Comparison of ENCODE assay signal across 8 cellular contexts in genomic region chr21:45818904-45819285, GRCh38.
DNase-seq lines count a peak whose midpoint lies in the region; ATAC-seq and TF ChIP-seq lines count a peak whose summit lies in the region.

No MANE protein-coding gene starts in this region.

- no peaks in the 10 kb centered on the region for H3K27me3 ChIP-seq in right atrium auricular region

- peaks cover 4% of the 10 kb centered on the region for H3K9me3 Mint-ChIP-seq in activated CD4-positive, alpha-beta memory T cell treated with anti-CD3 and anti-CD28 coated beads for 36 hours

- TF ChIP-seq CTCF in right atrium auricular region (IDR thresholded peaks at IDR 0.05) = no peak

- H3K4me1 Mint-ChIP-seq in activated CD4-positive, alpha-beta memory T cell treated with anti-CD3 and anti-CD28 coated beads for 36 hours (ENCODE audit: low read depth) = peaks cover 47% of the 10 kb centered on the region

- DNase-seq in right atrium auricular region (ENCODE audit: low spot score) (peak; percentile 32), Right ventricle myocardium inferior (ENCODE audit: missing footprints) (no peak), fibroblast of peridontal ligament (ENCODE audit: extremely low read depth) (peak; percentile 70), cardiac septum (ENCODE audit: low spot score) (no peak)
- DNase-seq in activated CD4-positive, alpha-beta memory T cell treated with anti-CD3 and anti-CD28 coated beads for 36 hours = peak; percentile 92
- peak; percentile 73 for DNase-seq in stimulated activated CD8-positive, alpha-beta memory T cell treated with anti-CD3 and anti-CD28 coated beads, Interleukin-7, amount 100 ng/mL, for 24 hours (ENCODE audit: low read depth)

- H3K36me3 Mint-ChIP-seq in activated CD4-positive, alpha-beta memory T cell treated with anti-CD3 and anti-CD28 coated beads for 36 hours = peaks cover 3% of the 10 kb centered on the region

- ATAC-seq in Right ventricle myocardium inferior (no peak), HG02884 (IDR thresholded peaks at IDR 0.05; ENCODE audit: unreplicated experiment) (no peak), HG03354 (IDR thresholded peaks at IDR 0.05; ENCODE audit: poor library complexity, severe bottlenecking, unreplicated experiment) (no peak)

- POLR2A ChIA-PET in activated CD4-positive, alpha-beta memory T cell treated with anti-CD3 and anti-CD28 coated beads for 36 hours (lab: Charles Lee) = interaction anchor here (0.6 to 1.2 kb wide), 6 partner anchors 33 to 591 kb away, joined by 3 to 4 read pairs (median 4); partner anchors contain the start of gene POFUT2

- H3K4me3 Mint-ChIP-seq in activated CD4-positive, alpha-beta memory T cell treated with anti-CD3 and anti-CD28 coated beads for 36 hours = peak overlapping the region; percentile 17

- peak overlapping the region; percentile 95 for H3K27ac Mint-ChIP-seq in activated CD4-positive, alpha-beta memory T cell treated with anti-CD3 and anti-CD28 coated beads for 36 hours

- H3K9me3 ChIP-seq in right atrium auricular region = no peaks in the 10 kb centered on the region

- no peaks in the 10 kb centered on the region for H3K36me3 ChIP-seq in right atrium auricular region

- intact Hi-C loops in Right ventricle myocardium inferior (cut with DNase I) = no loop called here
- intact Hi-C loops in activated CD4-positive, alpha-beta memory T cell treated with anti-CD3 and anti-CD28 coated beads for 36 hours (cut with micrococcal nuclease) = loop anchor here (1.0 to 5.0 kb wide), 11 partner anchors 52 to 742 kb away; partner anchors contain the start of gene PCBP3
- intact Hi-C loops in cardiac septum (cut with DNase I) = no loop called here

- H3K4me1 ChIP-seq in right atrium auricular region = peaks cover 0 to 7% of the 10 kb centered on the region in 2 donors

- CTCF ChIA-PET in activated CD4-positive, alpha-beta memory T cell treated with anti-CD3 and anti-CD28 coated beads for 36 hours (lab: Charles Lee) = interaction anchor here (0.6 to 2.4 kb wide), 5 partner anchors 62 to 681 kb away, joined by 3 to 9 read pairs (median 3); no protein-coding TSS in a partner anchor

- H3K27me3 Mint-ChIP-seq in activated CD4-positive, alpha-beta memory T cell treated with anti-CD3 and anti-CD28 coated beads for 36 hours = peaks cover 1% of the 10 kb centered on the region

- H3K27ac ChIP-seq in right atrium auricular region = no peak overlapping the region

- H3K4me3 ChIP-seq in right atrium auricular region = no peak overlapping the region

Comparison
In these comparisons a context has a peak if more than half of its experiments do, and no peak if none do; other contexts are left out.
1. DNase-seq: peak in right atrium auricular region (single experiment), activated CD4-positive, alpha-beta memory T cell treated with anti-CD3 and anti-CD28 coated beads for 36 hours (single experiment), fibroblast of peridontal ligament (single experiment) and stimulated activated CD8-positive, alpha-beta memory T cell treated with anti-CD3 and anti-CD28 coated beads, Interleukin-7, amount 100 ng/mL, for 24 hours (single experiment); none in Right ventricle myocardium inferior (single experiment) and cardiac septum (single experiment).